Comparison of ENCODE assay signal across 15 cellular contexts in the genomic region with DNA sequence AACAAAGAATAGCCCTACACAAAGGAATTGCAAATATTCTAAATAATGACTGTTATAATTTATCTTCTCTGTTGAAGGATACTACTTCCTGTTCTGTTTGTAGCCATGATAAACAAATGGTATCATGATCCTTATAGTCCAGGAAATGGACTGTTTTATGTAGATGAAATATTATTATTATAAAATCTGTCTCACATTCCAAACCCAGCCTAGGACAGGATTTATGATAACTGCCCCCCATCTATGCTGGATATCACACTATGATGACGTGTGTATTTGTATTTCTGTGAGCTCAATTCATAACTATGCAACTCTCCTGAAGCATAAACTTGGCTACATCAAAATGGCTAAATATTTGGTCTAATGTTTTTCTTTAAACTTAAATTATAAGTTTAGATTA.
"Had no signal": no experiment of that assay in that cellular context is flagged by ENCODE, and none has a peak within 500 bp of the region (broad histone marks: within the 10 kb centered on the region; RNA-seq: fewer than 3 reads in every experiment).

No MANE protein-coding gene starts in this region.

- H3K9me3 ChIP-seq: gastroesophageal sphincter, heart right ventricle, neutrophil, tibial nerve had no signal

- H3K4me3 Mint-ChIP-seq: naive thymus-derived CD4-positive, alpha-beta T cell had no signal

- H3K27ac Mint-ChIP-seq: naive thymus-derived CD4-positive, alpha-beta T cell had no signal

- H3K36me3 Mint-ChIP-seq: naive thymus-derived CD4-positive, alpha-beta T cell had no signal

- H3K4me1 ChIP-seq: tibial nerve had no signal

- H3K27me3 Mint-ChIP-seq: naive thymus-derived CD4-positive, alpha-beta T cell had no signal

- H3K4me3 ChIP-seq: gastroesophageal sphincter, heart right ventricle, smooth muscle cell, tibial nerve had no signal

- DNase-seq: activated naive CD4-positive, alpha-beta T cell treated with anti-CD3 and anti-CD28 coated beads, Interleukin-2, amount 50 U/mL, for 16 hours; central memory CD4-positive, alpha-beta T cell; effector memory CD4-positive, alpha-beta T cell; heart right ventricle; mammary epithelial cell; naive thymus-derived CD4-positive, alpha-beta T cell; posterior cingulate gyrus; stimulated activated CD4-positive, alpha-beta T cell treated with anti-CD3 and anti-CD28 coated beads, Interleukin-4, amount 100 ng/mL, for 4 hours; stimulated activated CD8-positive, alpha-beta memory T cell treated with anti-CD3 and anti-CD28 coated beads, Interleukin-4, amount 100 ng/mL, for 48 hours; stimulated activated naive CD4-positive, alpha-beta T cell treated with Interleukin-2 at 50 U/mL for 16 hours; substantia nigra had no signal

- H3K36me3 ChIP-seq: gastroesophageal sphincter, heart right ventricle, neutrophil, tibial nerve had no signal

- ATAC-seq: gastroesophageal sphincter; heart right ventricle; naive thymus-derived CD4-positive, alpha-beta T cell had no signal

- H3K4me1 Mint-ChIP-seq: naive thymus-derived CD4-positive, alpha-beta T cell had no signal

- H3K27ac ChIP-seq: neutrophil, tibial nerve had no signal

- H3K4me2 ChIP-seq: smooth muscle cell had no signal

- H3K27me3 ChIP-seq: gastroesophageal sphincter, heart right ventricle, neutrophil, tibial nerve had no signal
